In the genomic region with DNA sequence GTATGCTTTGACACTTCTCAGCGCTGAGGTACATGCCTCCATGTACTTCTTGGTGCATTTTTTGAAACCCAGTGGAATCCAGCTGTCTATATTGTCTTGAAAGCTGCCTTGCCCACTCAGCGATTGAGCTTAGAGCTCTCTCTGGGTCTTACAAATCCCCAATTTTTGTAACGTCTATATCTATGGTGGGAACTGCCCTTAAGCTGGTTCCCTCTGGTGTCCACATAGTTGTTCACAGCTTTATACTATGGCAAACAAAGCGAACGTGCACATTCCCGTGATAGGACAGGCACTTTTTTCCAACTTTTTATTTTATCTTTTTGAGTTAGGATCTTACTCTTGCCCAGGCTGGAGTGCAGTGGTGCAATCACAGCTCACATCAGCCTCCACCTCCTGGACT, we compare ENCODE assay signal across 1 cellular context.
A peak's percentile ranks its signal among the peaks of the same experiment; 100 is the strongest.
TF ChIP-seq lines count a peak whose summit lies in the region.

No MANE protein-coding gene starts in this region.

TF ChIP-seq in A549, 52 proteins besides CTCF, POLR2A, EP300 and RAD21:
- 0 out of 3 replicates have a peak, but pooled peaks have one; percentile 6 for TF ChIP-seq SMC3 (IDR thresholded peaks at IDR 0.05)
- TF ChIP-seq ZFP36 (IDR thresholded peaks at IDR 0.05; ENCODE audit: borderline replicate concordance, partially characterized antibody), result no peak
- TF ChIP-seq EHF (CRISPR knock-in tag; IDR thresholded peaks at IDR 0.05), result no peak
- TF ChIP-seq ZC3H11A (IDR thresholded peaks at IDR 0.05), result no peak
